In genomic region chr11:67410369-67410831, GRCh38 we compare ENCODE assay signal across 16 cellular contexts. TPM values are rescaled to one million over a fixed set of nuclear protein-coding genes. Genes with fewer than 3 reads are reported as not detected.
DNase-seq lines count a peak whose midpoint lies in the region; ATAC-seq and TF ChIP-seq lines count a peak whose summit lies in the region.
"Had no signal": no experiment of that assay in that cellular context is flagged by ENCODE, and none has a peak within 500 bp of the region (broad histone marks: within the 10 kb centered on the region; RNA-seq: fewer than 3 reads in every experiment).

No MANE protein-coding gene starts in this region.

- H4K20me1 ChIP-seq in PC-9 (ENCODE audit: insufficient read depth) = no peaks in the 10 kb centered on the region

- POLR2A ChIA-PET in CD8-positive, alpha-beta T cell (lab: Charles Lee) = interaction anchor here (2.1 to 13.5 kb wide), 3 partner anchors 9 to 23 kb away, joined by 19 to 317 read pairs (median 275); partner anchors contain the start of genes PPP1CA, PTPRCAP, RPS6KB2 and TBC1D10C
- POLR2A ChIA-PET in PC-9 (lab: Charles Lee; ENCODE audit: unreplicated experiment) = no interaction called here

- DNase-seq in CD8-positive, alpha-beta T cell = no peak
- DNase-seq in NB4 (ENCODE audit: low read depth) = no peak
- DNase-seq in central memory CD8-positive, alpha-beta T cell (ENCODE audit: low spot score in 2 of 2) = no peak
- DNase-seq in NCI-H2227 (lab: John Stamatoyannopoulos, UW; ENCODE audit: unreplicated experiment) = no peak
- DNase-seq in PC-9 = no peak
- no peak for DNase-seq in sigmoid colon
- DNase-seq: amniotic stem cell; effector CD8-positive, alpha-beta T cell; left ventricle myocardium superior; NCI-H524; stimulated activated naive CD4-positive, alpha-beta T cell treated with Interleukin-2 at 50 U/mL for 16 hours had no signal

- H3K27ac ChIP-seq in CD8-positive, alpha-beta T cell (ENCODE audit: low read depth, low read length) = no peak overlapping the region
- H3K27ac ChIP-seq in neutrophil = peak overlapping the region; percentile 98
- H3K27ac ChIP-seq in PC-9 = no peak overlapping the region
- no peak overlapping the region for H3K27ac ChIP-seq in sigmoid colon
- H3K27ac ChIP-seq in gastroesophageal sphincter = no peak overlapping the region
- H3K27ac ChIP-seq: parathyroid adenoma, SJSA1 had no signal

- H3K79me2 ChIP-seq in PC-9 (ENCODE audit: low read depth) = no peaks in the 10 kb centered on the region
- H3K79me2 ChIP-seq: parathyroid adenoma had no signal

- no TSS peak for BruUV-seq in PC-9 (replicated peaks; lab: Mats Ljungman, UMichigan)

- H3K36me3 Mint-ChIP-seq in CD8-positive, alpha-beta T cell = peaks cover 33% of the 10 kb centered on the region
- H3K36me3 Mint-ChIP-seq in central memory CD8-positive, alpha-beta T cell (ENCODE audit: insufficient read depth) = peaks cover 36% of the 10 kb centered on the region

- H3K27ac Mint-ChIP-seq in CD8-positive, alpha-beta T cell = peak overlapping the region; percentile 91
- peak overlapping the region; percentile 92 for H3K27ac Mint-ChIP-seq in central memory CD8-positive, alpha-beta T cell (ENCODE audit: low read depth)

- H3K9me2 ChIP-seq in PC-9 (ENCODE audit: insufficient read depth) = no peaks in the 10 kb centered on the region

- H3K4me3 Mint-ChIP-seq in CD8-positive, alpha-beta T cell = peak overlapping the region; percentile 81
- H3K4me3 Mint-ChIP-seq in central memory CD8-positive, alpha-beta T cell = peak overlapping the region; percentile 87

- peaks cover 15% of the 10 kb centered on the region; the same call in 1 of the 2 replicates for H3F3A ChIP-seq in PC-9 (ENCODE audit: insufficient read depth, low read depth)

- TF ChIP-seq CTCF in CD8-positive, alpha-beta T cell (IDR thresholded peaks at IDR 0.05) = no peak
- TF ChIP-seq CTCF in NB4 (IDR thresholded peaks at IDR 0.05; ENCODE audit: low read depth, low read length) (no peak), neutrophil (IDR thresholded peaks at IDR 0.05) (no peak), PC-9 (conservative IDR thresholded peaks at IDR 0.05) (no peak; the same call in 1 of the 2 replicates), sigmoid colon (IDR thresholded peaks at IDR 0.05) (no peak), gastroesophageal sphincter (IDR thresholded peaks at IDR 0.05) (no peak)

- 58 to 64% methylated on average over 15 of the region's 15 CpGs for WGBS in sigmoid colon, 2 donors
- WGBS in gastroesophageal sphincter (ENCODE audit: low coverage in 1 of 2), 2 donors = no CpG with 5 or more reads among the region's 15 CpGs

- H3K4me2 ChIP-seq in PC-9 = no peak overlapping the region

- H3K27me3 ChIP-seq in CD8-positive, alpha-beta T cell (ENCODE audit: insufficient read depth, low read length) = no peaks in the 10 kb centered on the region
- H3K27me3 ChIP-seq in neutrophil (peaks cover 31% of the 10 kb centered on the region), PC-9 (ENCODE audit: insufficient read depth, low read depth) (no peaks in the 10 kb centered on the region), sigmoid colon (peaks cover 32 to 98% (median 59%) of the 10 kb centered on the region in 3 donors), gastroesophageal sphincter (peaks cover 77% of the 10 kb centered on the region)

- no peak overlapping the region for H2AFZ ChIP-seq in PC-9
- H2AFZ ChIP-seq: parathyroid adenoma had no signal

- H3K4me1 ChIP-seq in CD8-positive, alpha-beta T cell (ENCODE audit: insufficient read depth, low read length) = peaks cover 97% of the 10 kb centered on the region
- peaks cover 54 to 59% of the 10 kb centered on the region in 2 experiments for H3K4me1 ChIP-seq in neutrophil (ENCODE audit: control insufficient read depth in 1 of 2, insufficient read depth in 1 of 2, low read depth in 1 of 2, low read length in 1 of 2)
- H3K4me1 ChIP-seq in PC-9 (replicated peaks; ENCODE audit: insufficient read depth) = no peaks in the 10 kb centered on the region
- peaks cover 0 to 7% (median 5%) of the 10 kb centered on the region in 4 donors for H3K4me1 ChIP-seq in sigmoid colon
- H3K4me1 ChIP-seq in gastroesophageal sphincter = peaks cover 0 to 26% (median 0%) of the 10 kb centered on the region in 3 donors
- H3K4me1 ChIP-seq: parathyroid adenoma, SJSA1 had no signal

- H3K9me3 Mint-ChIP-seq in CD8-positive, alpha-beta T cell = no peaks in the 10 kb centered on the region
- H3K9me3 Mint-ChIP-seq in central memory CD8-positive, alpha-beta T cell = no peaks in the 10 kb centered on the region

- H3K36me3 ChIP-seq in CD8-positive, alpha-beta T cell (ENCODE audit: insufficient read depth, low read length) = peaks cover 12% of the 10 kb centered on the region
- H3K36me3 ChIP-seq in neutrophil (peaks cover 58% of the 10 kb centered on the region), PC-9 (ENCODE audit: low read depth) (no peaks in the 10 kb centered on the region), sigmoid colon (no peaks in the 10 kb centered on the region), gastroesophageal sphincter (no peaks in the 10 kb centered on the region)
- H3K36me3 ChIP-seq: SJSA1 had no signal

- H3K9me3 ChIP-seq in CD8-positive, alpha-beta T cell (ENCODE audit: low read length) = no peaks in the 10 kb centered on the region
- no peaks in the 10 kb centered on the region for H3K9me3 ChIP-seq in neutrophil
- H3K9me3 ChIP-seq in PC-9 (ENCODE audit: insufficient read depth, low read depth) = no peaks in the 10 kb centered on the region
- H3K9me3 ChIP-seq in sigmoid colon = no peaks in the 10 kb centered on the region
- no peaks in the 10 kb centered on the region for H3K9me3 ChIP-seq in gastroesophageal sphincter
- H3K9me3 ChIP-seq: Caco-2, SJSA1 had no signal

- CTCF ChIA-PET in CD8-positive, alpha-beta T cell (lab: Charles Lee) = no interaction called here
- CTCF ChIA-PET in PC-9 (lab: Charles Lee) = no interaction called here

- ATAC-seq in CD8-positive, alpha-beta T cell = no peak
- no peak for ATAC-seq in central memory CD8-positive, alpha-beta T cell (replicated peaks; ENCODE audit: extremely low read depth, poor library complexity, severe bottlenecking)
- no peak for ATAC-seq in gastroesophageal sphincter
- ATAC-seq: left ventricle myocardium superior had no signal

- H3K4me1 Mint-ChIP-seq in CD8-positive, alpha-beta T cell (ENCODE audit: low read depth) = peaks cover 82% of the 10 kb centered on the region
- peaks cover 79% of the 10 kb centered on the region for H3K4me1 Mint-ChIP-seq in central memory CD8-positive, alpha-beta T cell

- no peak for TF ChIP-seq EP300 in sigmoid colon (IDR thresholded peaks at IDR 0.05)
- no peak for TF ChIP-seq EP300 in gastroesophageal sphincter (IDR thresholded peaks at IDR 0.05)

- intact Hi-C loops in CD8-positive, alpha-beta T cell (cut with DNase I, micrococcal nuclease) = no loop called here
- intact Hi-C loops in PC-9 (cut with micrococcal nuclease; ENCODE audit: unreplicated experiment) = no loop called here
- intact Hi-C loops in sigmoid colon (cut with DNase I) = no loop called here

- H3K27me3 Mint-ChIP-seq in CD8-positive, alpha-beta T cell (ENCODE audit: low read depth) = no peaks in the 10 kb centered on the region
- H3K27me3 Mint-ChIP-seq in central memory CD8-positive, alpha-beta T cell = no peaks in the 10 kb centered on the region

- peak overlapping the region; percentile 66 for H3K4me3 ChIP-seq in CD8-positive, alpha-beta T cell (ENCODE audit: low read depth, low read length)
- H3K4me3 ChIP-seq in NB4 (ENCODE audit: low read depth, low read length) (no peak overlapping the region), neutrophil (ENCODE audit: low read depth in 1 of 2, low read length in 1 of 2) (no peak overlapping the region), PC-9 (no peak overlapping the region), sigmoid colon (no peak overlapping the region), gastroesophageal sphincter (no peak overlapping the region)
- H3K4me3 ChIP-seq: SJSA1 had no signal

- TF ChIP-seq POLR2A in NB4 (IDR thresholded peaks at IDR 0.05; ENCODE audit: extremely low read depth, insufficient read length) (peak; percentile 11), sigmoid colon (IDR thresholded peaks at IDR 0.05) (no peak), gastroesophageal sphincter (IDR thresholded peaks at IDR 0.05) (no peak)

RNA-seq across cellular contexts. Expression of gene CARNS1, which starts 5.1 kb away (rescaled TPM):
- total RNA-seq in CD8-positive, alpha-beta T cell = 10 to 100 TPM; 11.2 to 12.1 TPM
- total RNA-seq in PC-9 (2021) (0.15 and 0.35 TPM in 2 replicates), sigmoid colon (under 1 TPM; 0.16 to 0.68 (median 0.46) TPM), gastroesophageal sphincter (1 to 10 TPM in 3 of 4 donors, under 1 TPM in 1; 0.73 to 3.3 (median 1.6) TPM)
- under 1 TPM in 1 of 3 donors, not detected in 2; 0.83 TPM for polyA plus RNA-seq in sigmoid colon
- total RNA-seq: SJSA1 had no signal

RNA-seq across cellular contexts. Expression of gene TBC1D10C, which starts 6.5 kb away (rescaled TPM):
- 100 to 1,000 TPM; 197 to 201 TPM for total RNA-seq in CD8-positive, alpha-beta T cell
- total RNA-seq in PC-9 (2021) = 0.58 TPM in 1 of 2 replicates, not detected in the other
- 1 to 10 TPM in 2 of 4 donors, under 1 TPM in 1, not detected in 1; 0.71 to 2.5 (median 1.2) TPM for total RNA-seq in sigmoid colon
- 10 to 100 TPM in 1 of 3 donors, 1 to 10 TPM in 2; 1.6 to 48.2 (median 1.8) TPM for polyA plus RNA-seq in sigmoid colon
- 1 to 10 TPM in 3 of 4 donors, under 1 TPM in 1; 0.30 to 2.0 (median 1.5) TPM for total RNA-seq in gastroesophageal sphincter
- total RNA-seq: Caco-2, SJSA1 had no signal

RNA-seq across cellular contexts. Expression of gene PPP1CA, which starts 8.7 kb away (rescaled TPM):
- 10 to 100 TPM; 40.5 to 42.2 TPM for total RNA-seq in CD8-positive, alpha-beta T cell
- total RNA-seq in PC-9 (2021) (306 and 351 TPM in 2 replicates), sigmoid colon (10 to 100 TPM; 59.5 to 87.0 (median 80.0) TPM), gastroesophageal sphincter (10 to 100 TPM; 49.9 to 78.6 (median 63.4) TPM)
- 100 to 1,000 TPM; 228 to 357 (median 235) TPM for polyA plus RNA-seq in sigmoid colon

RNA-seq across cellular contexts. Expression of gene RPS6KB2, which starts 17.9 kb away (rescaled TPM):
- total RNA-seq in CD8-positive, alpha-beta T cell = 10 to 100 TPM; 71.8 to 76.2 TPM
- total RNA-seq in PC-9 (2021) (52.0 and 54.0 TPM in 2 replicates), sigmoid colon (10 to 100 TPM; 27.1 to 70.2 (median 35.2) TPM), gastroesophageal sphincter (10 to 100 TPM; 35.8 to 49.7 (median 45.6) TPM)
- 10 to 100 TPM; 55.9 to 67.9 (median 62.0) TPM for polyA plus RNA-seq in sigmoid colon

RNA-seq across cellular contexts. Expression of gene RAD9A, which starts 18.6 kb away (rescaled TPM):
- total RNA-seq in CD8-positive, alpha-beta T cell = 10 to 100 TPM; 13.7 to 14.1 TPM
- total RNA-seq in PC-9 (2021) (62.8 and 79.8 TPM in 2 replicates), sigmoid colon (10 to 100 TPM; 11.4 to 18.1 (median 16.5) TPM), gastroesophageal sphincter (10 to 100 TPM in 2 of 4 donors, 1 to 10 TPM in 2; 8.5 to 16.0 (median 11.1) TPM)
- polyA plus RNA-seq in sigmoid colon = 10 to 100 TPM in 1 of 3 donors, 1 to 10 TPM in 2; 6.5 to 33.9 (median 6.6) TPM

Comparison
In these comparisons a context has a peak if more than half of its experiments do, and no peak if none do; other contexts are left out.
1. RNA of gene TBC1D10C, which starts 6.5 kb away (total RNA-seq): 197 to 201 TPM in CD8-positive, alpha-beta T cell; 0.30 to 2.0 TPM in gastroesophageal sphincter, 0.71 to 2.5 TPM in sigmoid colon and 0.58 TPM in PC-9; every median in the first group is over 10 times any median in the second.